Comparison of ENCODE assay signal across 23 cellular contexts in genomic region chr3:56997675-56998074, GRCh38.
DNase-seq lines count a peak whose midpoint lies in the region; ATAC-seq, FAIRE-seq and TF ChIP-seq lines count a peak whose summit lies in the region.
"Had no signal": no experiment of that assay in that cellular context is flagged by ENCODE, and none has a peak within 500 bp of the region (broad histone marks: within the 10 kb centered on the region; RNA-seq: fewer than 3 reads in every experiment).

No MANE protein-coding gene starts in this region.

- FAIRE-seq in pancreas (lab: Jason Lieb, UNC) = no peak
- FAIRE-seq: K562, urothelium cell line had no signal

- H3K27ac ChIP-seq in pancreas (peak overlapping the region in 3 of 4 donors; percentile 9 to 73 (median 50)), aorta (ENCODE audit: low read depth in 1 of 2, low read length in 2 of 2) (no peak overlapping the region)
- H3K27ac ChIP-seq: HL-60 had no signal

- H3K9me3 Mint-ChIP-seq in natural killer cell treated with Interleukin-12 subunit alpha and Interleukin-12 subunit beta and Interleukin-15 and Interleukin-18, amount 100 ng/mL, for 72 hours = no peaks in the 10 kb centered on the region
- H3K9me3 Mint-ChIP-seq in natural killer cell = peaks cover 2 to 3% of the 10 kb centered on the region in 2 donors
- H3K9me3 Mint-ChIP-seq: stimulated activated naive CD8-positive, alpha-beta T cell treated with anti-CD3 and anti-CD28 coated beads, Interleukin-15, amount 100 ng/mL, for 72 hours had no signal

- H3K27me3 Mint-ChIP-seq in natural killer cell treated with Interleukin-12 subunit alpha and Interleukin-12 subunit beta and Interleukin-15 and Interleukin-18, amount 100 ng/mL, for 72 hours = no peaks in the 10 kb centered on the region
- peaks cover 3 to 8% of the 10 kb centered on the region in 2 donors for H3K27me3 Mint-ChIP-seq in natural killer cell (ENCODE audit: low read depth in 2 of 2)
- H3K27me3 Mint-ChIP-seq: stimulated activated naive CD8-positive, alpha-beta T cell treated with anti-CD3 and anti-CD28 coated beads, Interleukin-15, amount 100 ng/mL, for 72 hours had no signal

- H3K4me3 Mint-ChIP-seq in natural killer cell treated with Interleukin-12 subunit alpha and Interleukin-12 subunit beta and Interleukin-15 and Interleukin-18, amount 100 ng/mL, for 72 hours = no peak overlapping the region
- H3K4me3 Mint-ChIP-seq in natural killer cell = no peak overlapping the region
- H3K4me3 Mint-ChIP-seq: naive thymus-derived CD8-positive, alpha-beta T cell; stimulated activated naive CD8-positive, alpha-beta T cell treated with anti-CD3 and anti-CD28 coated beads, Interleukin-15, amount 100 ng/mL, for 72 hours had no signal

- H3K4me1 ChIP-seq in pancreas = peaks cover 3 to 13% (median 4%) of the 10 kb centered on the region in 3 donors
- H3K4me1 ChIP-seq in aorta (ENCODE audit: control insufficient read depth in 1 of 2, insufficient read depth in 2 of 2, low read length in 2 of 2) = no peaks in the 10 kb centered on the region

- WGBS in pancreas, 2 donors = 69 to 74% methylated on average over 5 of the region's 5 CpGs
- WGBS in aorta, 2 donors = 76 to 91% methylated on average over 5 of the region's 5 CpGs

- H3K9me3 ChIP-seq in pancreas (no peaks in the 10 kb centered on the region), aorta (ENCODE audit: control insufficient read depth, low read length) (no peaks in the 10 kb centered on the region)

- H3K36me3 ChIP-seq in pancreas (no peaks in the 10 kb centered on the region), aorta (ENCODE audit: control insufficient read depth in 1 of 2, insufficient read depth in 2 of 2, low read length in 1 of 2) (no peaks in the 10 kb centered on the region)

- H3K4me1 Mint-ChIP-seq in natural killer cell treated with Interleukin-12 subunit alpha and Interleukin-12 subunit beta and Interleukin-15 and Interleukin-18, amount 100 ng/mL, for 72 hours (ENCODE audit: low read depth in 2 of 2) = peaks cover 0 to 4% of the 10 kb centered on the region in 2 donors
- H3K4me1 Mint-ChIP-seq in natural killer cell = peaks cover 6 to 10% of the 10 kb centered on the region in 2 donors
- H3K4me1 Mint-ChIP-seq: stimulated activated naive CD8-positive, alpha-beta T cell treated with anti-CD3 and anti-CD28 coated beads, Interleukin-15, amount 100 ng/mL, for 72 hours had no signal

- TF ChIP-seq CTCF in natural killer cell (IDR thresholded peaks at IDR 0.05) = no peak
- TF ChIP-seq CTCF in fibroblast of mammary gland (conservative IDR thresholded peaks at IDR 0.05; ENCODE audit: control insufficient read depth, insufficient read depth, low read depth, low read length) = no peak
- no peak for TF ChIP-seq CTCF in pancreas (IDR thresholded peaks at IDR 0.05)

- ATAC-seq in natural killer cell treated with Interleukin-12 subunit alpha and Interleukin-12 subunit beta and Interleukin-15 and Interleukin-18, amount 100 ng/mL, for 72 hours = no peak
- no peak for ATAC-seq in natural killer cell
- peak in 3 of 4 donors; percentile 8 to 27 (median 10) for ATAC-seq in pancreas
- peak; percentile 55 for ATAC-seq in aorta (ENCODE audit: low FRiP score)
- ATAC-seq in GM18868 (IDR thresholded peaks at IDR 0.05; ENCODE audit: unreplicated experiment) = no peak
- ATAC-seq: K562; naive thymus-derived CD8-positive, alpha-beta T cell; stimulated activated naive CD8-positive, alpha-beta T cell treated with anti-CD3 and anti-CD28 coated beads, Interleukin-15, amount 100 ng/mL, for 72 hours had no signal

- no peaks in the 10 kb centered on the region for H3K27me3 ChIP-seq in pancreas
- H3K27me3 ChIP-seq in aorta (ENCODE audit: control insufficient read depth in 1 of 2, insufficient read depth in 2 of 2, low read length in 1 of 2) = no peaks in the 10 kb centered on the region

- no peaks in the 10 kb centered on the region for H3K36me3 Mint-ChIP-seq in natural killer cell treated with Interleukin-12 subunit alpha and Interleukin-12 subunit beta and Interleukin-15 and Interleukin-18, amount 100 ng/mL, for 72 hours
- H3K36me3 Mint-ChIP-seq in natural killer cell = peaks cover 8% of the 10 kb centered on the region
- H3K36me3 Mint-ChIP-seq: naive thymus-derived CD8-positive, alpha-beta T cell had no signal

- DNase-seq in natural killer cell treated with Interleukin-12 subunit alpha and Interleukin-12 subunit beta and Interleukin-15 and Interleukin-18, amount 100 ng/mL, for 72 hours (ENCODE audit: low spot score) = peak; percentile 25
- no peak for DNase-seq in natural killer cell
- DNase-seq in fibroblast of mammary gland (ENCODE audit: low read depth) = peak; percentile 57
- DNase-seq in pancreas = no peak
- DNase-seq in aorta = no peak
- no peak for DNase-seq in NCI-H1092 (lab: John Stamatoyannopoulos, UW)
- no peak for DNase-seq in occipital lobe (lab: John Stamatoyannopoulos, UW)
- DNase-seq: activated CD4-positive, alpha-beta T cell treated with anti-CD3 and anti-CD28 coated beads for 1 hour; activated gamma-delta T cell; mammary epithelial cell; MV-4-11; naive thymus-derived CD8-positive, alpha-beta T cell; NCI-H2081 treated with DMSO at 0.1 percent for 48 hours; NCI-H524; right cardiac atrium; stimulated activated CD4-positive, alpha-beta T cell treated with anti-CD3 and anti-CD28 coated beads, Interleukin-1b, Interleukin-23, amount 100 ng/mL, for 48 hours; stimulated activated naive CD8-positive, alpha-beta T cell treated with anti-CD3 and anti-CD28 coated beads, Interleukin-15, amount 100 ng/mL, for 72 hours; T1000 had no signal

- H3K4me3 ChIP-seq in fibroblast of mammary gland (ENCODE audit: control insufficient read depth, low read depth, low read length) = no peak overlapping the region
- H3K4me3 ChIP-seq in pancreas = no peak overlapping the region
- no peak overlapping the region for H3K4me3 ChIP-seq in aorta (ENCODE audit: low read length in 2 of 2)
- H3K4me3 ChIP-seq: coronary artery, K562 had no signal

- intact Hi-C loops in natural killer cell (cut with micrococcal nuclease) = no loop called here
- intact Hi-C loops in pancreas (cut with DNase I) = loop anchor here in 1 of 3 donors (10.0 kb wide), 1 partner anchor 293 kb away; no protein-coding TSS in a partner anchor
- intact Hi-C loops in aorta (cut with DNase I) = no loop called here

- H3K27ac Mint-ChIP-seq in natural killer cell treated with Interleukin-12 subunit alpha and Interleukin-12 subunit beta and Interleukin-15 and Interleukin-18, amount 100 ng/mL, for 72 hours = no peak overlapping the region
- no peak overlapping the region for H3K27ac Mint-ChIP-seq in natural killer cell
- H3K27ac Mint-ChIP-seq: stimulated activated naive CD8-positive, alpha-beta T cell treated with anti-CD3 and anti-CD28 coated beads, Interleukin-15, amount 100 ng/mL, for 72 hours had no signal

Comparison
In these comparisons a context has a peak if more than half of its experiments do, and no peak if none do; other contexts are left out.
1. DNase-seq: peak in natural killer cell treated with Interleukin-12 subunit alpha and Interleukin-12 subunit beta and Interleukin-15 and Interleukin-18, amount 100 ng/mL, for 72 hours (single experiment) and fibroblast of mammary gland (single experiment); none in natural killer cell (single experiment), pancreas (0 of 6), aorta (0 of 2), NCI-H1092 (single experiment) and occipital lobe (single experiment).
2. ATAC-seq: peak in pancreas (3 of 4) and aorta (single experiment); none in natural killer cell treated with Interleukin-12 subunit alpha and Interleukin-12 subunit beta and Interleukin-15 and Interleukin-18, amount 100 ng/mL, for 72 hours (0 of 2), natural killer cell (0 of 3) and GM18868 (single experiment).
3. H3K27ac ChIP-seq: peak in pancreas (3 of 4); none in aorta (0 of 2).